In genomic region chr6:132320007-132320406, GRCh38 we compare ENCODE assay signal across 18 cellular contexts.
DNase-seq lines count a peak whose midpoint lies in the region; TF ChIP-seq lines count a peak whose summit lies in the region.
"Had no signal": no experiment of that assay in that cellular context is flagged by ENCODE, and none has a peak within 500 bp of the region (broad histone marks: within the 10 kb centered on the region; RNA-seq: fewer than 3 reads in every experiment).

No MANE protein-coding gene starts in this region.

- H3K9me3 ChIP-seq in osteoblast (ENCODE audit: low read depth, low read length) (peaks cover 2% of the 10 kb centered on the region), testis (no peaks in the 10 kb centered on the region)
- H3K9me3 ChIP-seq: gastrocnemius medialis had no signal

- H3K36me3 ChIP-seq in osteoblast (ENCODE audit: insufficient read depth, low read length) (no peaks in the 10 kb centered on the region), testis (ENCODE audit: low read depth, missing control alignments) (no peaks in the 10 kb centered on the region)
- H3K36me3 ChIP-seq: gastrocnemius medialis, MG63 had no signal

- in situ Hi-C loops in Caki2 (cut with HindIII; ENCODE audit: low pct_unique_long_range_greater_than_20kb, low sequenced_read_pairs), result no loop called here

- H4K20me1 ChIP-seq in osteoblast (ENCODE audit: insufficient read depth, low read length), result no peaks in the 10 kb centered on the region

- H3K4me3 ChIP-seq in fibroblast of mammary gland (ENCODE audit: control insufficient read depth, low read depth, low read length) (no peak overlapping the region), osteoblast (ENCODE audit: insufficient read depth, low read length) (no peak overlapping the region), testis (no peak overlapping the region)
- H3K4me3 ChIP-seq: gastrocnemius medialis, GM23338, MG63 had no signal

- DNase-seq in Caki2 (ENCODE audit: low read depth) (peak; percentile 14), RPMI7951 (ENCODE audit: low read depth) (peak; percentile 43), fibroblast of mammary gland (ENCODE audit: low read depth) (peak; percentile 85), osteoblast (ENCODE audit: insufficient read length, low spot score, missing footprints) (no peak), iPS-NIHi7 (ENCODE audit: extremely low spot score) (no peak), testis (no peak), activated gamma-delta T cell treated with Interleukin-2 at 50 U/mL for 16 hours (no peak)
- no peak for DNase-seq in activated CD8-positive, alpha-beta memory T cell treated with anti-CD3 and anti-CD28 coated beads, Interleukin-2, amount 50 U/mL, for 48 hours
- DNase-seq: CD8-positive, alpha-beta T cell; cerebellar nuclear complex; DND-41; effector memory CD8-positive, alpha-beta T cell; gastrocnemius medialis; MG63; NCI-H82; SHP77 treated with DMSO at 0.1 percent for 48 hours had no signal

- peaks cover 35% of the 10 kb centered on the region for H3K4me1 ChIP-seq in osteoblast (ENCODE audit: insufficient read depth, low read length)
- no peaks in the 10 kb centered on the region for H3K4me1 ChIP-seq in testis
- H3K4me1 ChIP-seq: gastrocnemius medialis had no signal

- TF ChIP-seq CTCF in fibroblast of mammary gland (conservative IDR thresholded peaks at IDR 0.05; ENCODE audit: control insufficient read depth, insufficient read depth, low read depth, low read length) (no peak), osteoblast (IDR thresholded peaks at IDR 0.05; ENCODE audit: extremely low read depth, low read depth, low read length) (no peak), testis (IDR thresholded peaks at IDR 0.05) (no peak)

- intact Hi-C loops in testis (cut with DNase I; ENCODE audit: low total_unique reads), result no loop called here

- no peaks in the 10 kb centered on the region for H3K79me2 ChIP-seq in osteoblast (ENCODE audit: insufficient read depth, low read length)

- no peak overlapping the region for H2AFZ ChIP-seq in osteoblast (ENCODE audit: low read length)
- H2AFZ ChIP-seq: GM23338 had no signal

- H3K4me2 ChIP-seq in osteoblast (ENCODE audit: insufficient read depth, low read length), result no peak overlapping the region
- H3K4me2 ChIP-seq: GM23338 had no signal

- no peak for TF ChIP-seq POLR2A in testis (IDR thresholded peaks at IDR 0.05)

- H3K27ac ChIP-seq in osteoblast (ENCODE audit: low read depth, low read length) (peak overlapping the region; percentile 38), testis (no peak overlapping the region)
- H3K27ac ChIP-seq: gastrocnemius medialis, VCaP had no signal

- H3K27me3 ChIP-seq in osteoblast (ENCODE audit: insufficient read depth, low read length), result no peaks in the 10 kb centered on the region
- H3K27me3 ChIP-seq in testis, result no peaks in the 10 kb centered on the region
- H3K27me3 ChIP-seq: gastrocnemius medialis, MG63 had no signal

Comparison
In these comparisons a context has a peak if more than half of its experiments do, and no peak if none do; other contexts are left out.
1. DNase-seq: peak in Caki2 (single experiment), RPMI7951 (single experiment) and fibroblast of mammary gland (single experiment); none in osteoblast (single experiment), activated CD8-positive, alpha-beta memory T cell treated with anti-CD3 and anti-CD28 coated beads, Interleukin-2, amount 50 U/mL, for 48 hours (single experiment), iPS-NIHi7 (single experiment), testis (single experiment) and activated gamma-delta T cell treated with Interleukin-2 at 50 U/mL for 16 hours (single experiment).